Comparison of ENCODE assay signal across 17 cellular contexts in the genomic region with DNA sequence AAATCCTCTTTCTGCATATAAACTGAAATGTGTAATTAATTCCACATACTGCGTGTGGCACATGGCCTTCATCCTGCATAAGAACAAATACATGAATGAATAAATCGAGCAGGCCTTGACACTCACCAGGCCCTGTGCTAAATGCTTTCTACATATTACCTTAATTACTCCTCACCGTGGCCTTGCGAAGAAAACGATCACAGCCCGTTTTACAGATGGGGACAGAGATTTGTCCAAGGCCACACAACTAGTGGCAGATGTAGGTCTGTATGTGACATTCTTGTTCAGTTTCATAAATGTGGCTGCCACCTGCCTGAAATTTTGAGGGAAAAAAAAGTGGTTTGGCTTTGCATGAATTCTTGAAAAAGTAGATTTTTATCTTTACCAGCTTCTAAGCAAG. TPM values are rescaled to one million over a fixed set of nuclear protein-coding genes. Genes with fewer than 3 reads are reported as not detected.
A peak's percentile ranks its signal among the peaks of the same experiment; 100 is the strongest.
DNase-seq lines count a peak whose midpoint lies in the region; ATAC-seq and TF ChIP-seq lines count a peak whose summit lies in the region.
"Had no signal": no experiment of that assay in that cellular context is flagged by ENCODE, and none has a peak within 500 bp of the region (broad histone marks: within the 10 kb centered on the region; RNA-seq: fewer than 3 reads in every experiment).

No MANE protein-coding gene starts in this region.

- H3K4me3 ChIP-seq in H7 (ENCODE audit: insufficient read depth, low read depth, low read length) (no peak overlapping the region), endodermal cell (ENCODE audit: low read length) (no peak overlapping the region)
- H3K4me3 ChIP-seq: BLaER1 treated with 17β-estradiol and CSF1 and Interleukin-3, amounts not matched to agents 10 nM and 100 nM; GM12878; K562 had no signal

- H3K9ac ChIP-seq in endodermal cell (ENCODE audit: extremely low read depth, low read length, poor library complexity, severe bottlenecking) = no peak overlapping the region
- H3K9ac ChIP-seq: BLaER1 treated with 17β-estradiol and CSF1 and Interleukin-3, amounts not matched to agents 10 nM and 100 nM had no signal

- H3K27ac ChIP-seq in endodermal cell (ENCODE audit: low read depth, low read length) = no peak overlapping the region
- H3K27ac ChIP-seq: BLaER1 treated with 17β-estradiol and CSF1 and Interleukin-3, amounts not matched to agents 10 nM and 100 nM; GM23248; HL-60 had no signal

- H3K27me3 Mint-ChIP-seq in endodermal cell (ENCODE audit: insufficient read depth) = peaks cover 7% of the 10 kb centered on the region

- peak; percentile 11 for DNase-seq in H7
- peak; percentile 78 for DNase-seq in SK-N-DZ (ENCODE audit: low spot score)
- peak; percentile 33 for DNase-seq in endodermal cell
- no peak for DNase-seq in stimulated activated naive CD8-positive, alpha-beta T cell treated with anti-CD3 and anti-CD28 coated beads, Interleukin-15, Interleukin-2, amounts not matched to agents 100 U/mL and 50 U/mL, for 24 hours
- no peak for DNase-seq in T-helper 1 cell
- no peak for DNase-seq in DMS53 treated with DMSO at 0.1 percent for 48 hours (lab: John Stamatoyannopoulos, UW; ENCODE audit: unreplicated experiment)
- DNase-seq: Calu3; CD4-positive, CD25-positive, alpha-beta regulatory T cell; DMS 273 treated with DMSO at 0.1 percent for 48 hours; DMS79; GM23248; H9 had no signal

- no peak for TF ChIP-seq CTCF in endodermal cell (conservative IDR thresholded peaks at IDR 0.05)

- 91 to 93% methylated on average over 5 to 6 of the region's 6 CpGs for WGBS in endodermal cell (ENCODE audit: insufficient coverage in 1 of 2, insufficient read length in 1 of 2), 2 experiments

- H3K27me3 ChIP-seq in H7 (ENCODE audit: control insufficient read depth, insufficient read depth, low read length) = peaks cover 22% of the 10 kb centered on the region
- peaks cover 23% of the 10 kb centered on the region for H3K27me3 ChIP-seq in endodermal cell (ENCODE audit: control insufficient read depth, insufficient read depth, low read length, poor library complexity, severe bottlenecking)

- no peak overlapping the region for H3K4me3 Mint-ChIP-seq in endodermal cell
- H3K4me3 Mint-ChIP-seq: CD4-positive, CD25-positive, alpha-beta regulatory T cell had no signal

- peaks cover 2% of the 10 kb centered on the region for H3K9me3 Mint-ChIP-seq in endodermal cell

- no peak overlapping the region for H3K27ac Mint-ChIP-seq in endodermal cell
- H3K27ac Mint-ChIP-seq: CD4-positive, CD25-positive, alpha-beta regulatory T cell had no signal

- peaks cover 6% of the 10 kb centered on the region for H3K4me1 ChIP-seq in endodermal cell (ENCODE audit: control insufficient read depth, insufficient read depth, low read length)

- ATAC-seq in stimulated activated naive CD8-positive, alpha-beta T cell treated with anti-CD3 and anti-CD28 coated beads, Interleukin-15, Interleukin-2, amounts not matched to agents 100 U/mL and 50 U/mL, for 24 hours = no peak
- no peak for ATAC-seq in HG03196 (IDR thresholded peaks at IDR 0.05; ENCODE audit: unreplicated experiment)
- ATAC-seq: GM12878, K562 had no signal

- peaks cover 19% of the 10 kb centered on the region for H3K4me1 Mint-ChIP-seq in endodermal cell

- H3K36me3 ChIP-seq in H7 (replicated peaks; ENCODE audit: control insufficient read depth, insufficient read depth, low read length) (no peaks in the 10 kb centered on the region), endodermal cell (ENCODE audit: control insufficient read depth, insufficient read depth, low read length) (no peaks in the 10 kb centered on the region)
- H3K36me3 ChIP-seq: BLaER1 treated with 17β-estradiol and CSF1 and Interleukin-3, amounts not matched to agents 10 nM and 100 nM had no signal

- no peaks in the 10 kb centered on the region for H3K36me3 Mint-ChIP-seq in endodermal cell (ENCODE audit: low read depth)
- H3K36me3 Mint-ChIP-seq: CD4-positive, CD25-positive, alpha-beta regulatory T cell had no signal

- peaks cover 2% of the 10 kb centered on the region for H3K9me3 ChIP-seq in endodermal cell (ENCODE audit: control insufficient read depth, low read length)

RNA-seq across cellular contexts. Expression of a gene that starts 5.7 kb away (rescaled TPM):
- total RNA-seq in H7 (2014; rRNA removed; shearing (Covaris generic)) = 220 and 292 TPM in 2 replicates
- 242 and 248 TPM in 2 replicates for polyA plus RNA-seq in SK-N-DZ (2014; cell fraction: cytosol; rRNA removed)
- polyA plus RNA-seq in SK-N-DZ (2014; cell fraction: nucleus; rRNA removed) = 196 and 220 TPM in 2 replicates
- total RNA-seq in endodermal cell = 100 to 1,000 TPM in 1 of 2 donors, 10 to 100 TPM in 1; 65.7 to 214 TPM
- polyA plus RNA-seq in endodermal cell (2013, experiment 1 of 2) = 203 TPM
- 171 TPM for polyA plus RNA-seq in endodermal cell (2013, experiment 2 of 2)

RNA-seq across cellular contexts. Expression of a gene that starts 39.9 kb away (rescaled TPM):
- total RNA-seq in H7 (2014; rRNA removed; shearing (Covaris generic)) = 12.3 and 13.9 TPM in 2 replicates
- polyA plus RNA-seq in SK-N-DZ (2014; cell fraction: cytosol; rRNA removed) = 22.1 and 25.3 TPM in 2 replicates
- 38.9 and 46.6 TPM in 2 replicates for polyA plus RNA-seq in SK-N-DZ (2014; cell fraction: nucleus; rRNA removed)
- 10 to 100 TPM; 23.2 to 32.2 TPM for total RNA-seq in endodermal cell
- 20.9 TPM for polyA plus RNA-seq in endodermal cell (2013, experiment 1 of 2)
- polyA plus RNA-seq in endodermal cell (2013, experiment 2 of 2) = 17.8 TPM

Comparison
In these comparisons a context has a peak if more than half of its experiments do, and no peak if none do; other contexts are left out.
1. DNase-seq: peak in H7 (single experiment), SK-N-DZ (single experiment) and endodermal cell (single experiment); none in stimulated activated naive CD8-positive, alpha-beta T cell treated with anti-CD3 and anti-CD28 coated beads, Interleukin-15, Interleukin-2, amounts not matched to agents 100 U/mL and 50 U/mL, for 24 hours (single experiment), T-helper 1 cell (0 of 5) and DMS53 treated with DMSO at 0.1 percent for 48 hours (single experiment).